Comparison of ENCODE assay signal across 11 cellular contexts in genomic region chrX:109818921-109819320, GRCh38.
"Had no signal": no experiment of that assay in that cellular context is flagged by ENCODE, and none has a peak within 500 bp of the region (broad histone marks: within the 10 kb centered on the region; RNA-seq: fewer than 3 reads in every experiment).

No MANE protein-coding gene starts in this region.

- DNase-seq: activated CD4-positive, alpha-beta T cell treated with anti-CD3 and anti-CD28 coated beads, Interleukin-2, amount 10 ng/mL, durations not matched to agents 7 days and 5 days; activated naive CD8-positive, alpha-beta T cell treated with anti-CD3 and anti-CD28 coated beads for 36 hours; amygdala; brain microvascular endothelial cell; islet precursor cell; naive B cell; nucleus accumbens; stimulated activated CD4-positive, alpha-beta T cell treated with anti-CD3 and anti-CD28 coated beads, Interleukin-2, amount 100 ng/mL, for 48 hours had no signal

- ATAC-seq: esophagus mucosa; left lobe of liver; stimulated activated memory B cell treated with anti-CD40 and anti-IgM and Interleukin-4, amounts not matched to agents 10 μg/mL and 1 μg/mL and 100 μg/mL, for 72 hours had no signal
